ENCODE assay signal across 8 cellular contexts in the genomic region with DNA sequence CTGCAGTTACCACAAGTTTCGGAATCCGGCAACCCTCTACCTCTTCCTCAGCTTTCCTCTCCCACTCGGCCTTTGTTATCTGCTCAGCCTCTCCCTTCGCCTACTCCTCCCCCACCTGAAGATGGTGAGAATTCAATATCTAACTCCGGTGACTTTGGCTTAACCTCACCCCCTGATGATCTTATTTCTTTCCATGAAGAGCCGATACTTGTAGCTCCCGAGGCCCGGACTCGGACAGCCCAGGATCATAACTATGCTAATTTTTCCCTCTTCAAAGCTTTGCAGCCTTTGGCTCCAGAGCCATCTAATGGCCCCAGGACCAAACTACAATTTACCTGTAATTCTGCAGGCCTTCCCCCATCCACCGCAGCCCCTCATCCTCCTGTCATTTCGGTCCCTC. TPM values are rescaled to one million over a fixed set of nuclear protein-coding genes. Genes with fewer than 3 reads are reported as not detected.
DNase-seq lines count a peak whose midpoint lies in the region; ATAC-seq and TF ChIP-seq lines count a peak whose summit lies in the region.

No MANE protein-coding gene starts in this region.

- H3K4me3 Mint-ChIP-seq in GM23338, result peak overlapping the region; percentile 68
- no peak overlapping the region for H3K4me3 Mint-ChIP-seq in effector memory CD8-positive, alpha-beta T cell

- no peaks in the 10 kb centered on the region for H3K79me2 ChIP-seq in GM23338 (replicated peaks; ENCODE audit: insufficient read depth)

- H3K4me1 Mint-ChIP-seq in GM23338, result peaks cover 23% of the 10 kb centered on the region
- H3K4me1 Mint-ChIP-seq in effector memory CD8-positive, alpha-beta T cell (ENCODE audit: low read depth in 2 of 2), result no peaks in the 10 kb centered on the region

- CTCF ChIA-PET in RWPE1 (lab: Yijun Ruan, JAX), result interaction anchor here (0.6 to 1.8 kb wide), 4 partner anchors 14 to 40 kb away, joined by 3 to 9 read pairs (median 3); no protein-coding TSS in a partner anchor

- H3K36me3 ChIP-seq in GM23338 (ENCODE audit: insufficient read depth), result no peaks in the 10 kb centered on the region; the same call in 1 of the 2 replicates

- H3K9me3 Mint-ChIP-seq in GM23338, result peaks cover 12% of the 10 kb centered on the region
- peaks cover 1% of the 10 kb centered on the region in 2 donors for H3K9me3 Mint-ChIP-seq in effector memory CD8-positive, alpha-beta T cell

- peaks cover under 1% of the 10 kb centered on the region; the same call in 1 of the 2 replicates for H3K4me1 ChIP-seq in GM23338 (ENCODE audit: insufficient read depth)

- H3K4me3 ChIP-seq in GM23338, result peak overlapping the region; percentile 49

- no peaks in the 10 kb centered on the region for H3K9me2 ChIP-seq in GM23338 (ENCODE audit: insufficient read depth)

- peaks cover 2% of the 10 kb centered on the region; the same call in 1 of the 3 replicates for H3K36me3 Mint-ChIP-seq in GM23338 (ENCODE audit: low read depth)
- no peaks in the 10 kb centered on the region for H3K36me3 Mint-ChIP-seq in effector memory CD8-positive, alpha-beta T cell (ENCODE audit: insufficient read depth)

- ATAC-seq in GM23338 (peak; percentile 92), Right ventricle myocardium superior (ENCODE audit: poor library complexity) (peak; percentile 97), HG03280 (IDR thresholded peaks at IDR 0.05; ENCODE audit: unreplicated experiment) (no peak), GM18868 (IDR thresholded peaks at IDR 0.05; ENCODE audit: unreplicated experiment) (no peak), GM21825 (IDR thresholded peaks at IDR 0.05; ENCODE audit: unreplicated experiment) (no peak)
- ATAC-seq in effector memory CD8-positive, alpha-beta T cell (replicated peaks), result no peak

- H3K27ac ChIP-seq in GM23338 (ENCODE audit: low read depth), result no peak overlapping the region
- no peak overlapping the region for H3K27ac ChIP-seq in RWPE1

- POLR2A ChIA-PET in RWPE1 (lab: Yijun Ruan, JAX; ENCODE audit: low non-redundant PET), result no interaction called here

- peaks cover 20% of the 10 kb centered on the region for H3K27me3 ChIP-seq in GM23338 (ENCODE audit: insufficient read depth)

- intact Hi-C loops in Right ventricle myocardium superior (cut with DNase I), result loop anchor here (5.0 to 10.0 kb wide), 2 partner anchors 129 to 216 kb away; no protein-coding TSS in a partner anchor

- no peaks in the 10 kb centered on the region for H3F3A ChIP-seq in GM23338 (replicated peaks; ENCODE audit: low read depth)

- no peaks in the 10 kb centered on the region for H4K20me1 ChIP-seq in GM23338 (replicated peaks; ENCODE audit: insufficient read depth)

- TF ChIP-seq CTCF in GM23338 (conservative IDR thresholded peaks at IDR 0.05; ENCODE audit: low read depth in 2 of 2) (peak; percentile 59 to 79), RWPE1 (conservative IDR thresholded peaks at IDR 0.05; ENCODE audit: low read depth) (peak; percentile 54)

- H3K27ac Mint-ChIP-seq in GM23338, result no peak overlapping the region
- no peak overlapping the region for H3K27ac Mint-ChIP-seq in effector memory CD8-positive, alpha-beta T cell

- H3K27me3 Mint-ChIP-seq in GM23338 (ENCODE audit: insufficient read depth, low read depth, poor library complexity), result peaks cover 14% of the 10 kb centered on the region
- peaks cover 52 to 56% of the 10 kb centered on the region in 2 donors for H3K27me3 Mint-ChIP-seq in effector memory CD8-positive, alpha-beta T cell

- H3K4me2 ChIP-seq in GM23338, result peak overlapping the region; percentile 72

- H2AFZ ChIP-seq in GM23338, result peak overlapping the region; percentile 56; the same call in 1 of the 2 replicates

- peak; percentile 64 for DNase-seq in GM23338 (ENCODE audit: low spot score)
- no peak for DNase-seq in RWPE1 (ENCODE audit: low spot score)
- no peak for DNase-seq in Right ventricle myocardium superior
- peak; percentile 33 for DNase-seq in renal cortical epithelial cell (ENCODE audit: low read depth)
- DNase-seq in effector memory CD8-positive, alpha-beta T cell, result no peak

TF ChIP-seq in GM23338, 12 proteins besides CTCF, POLR2A, EP300 and RAD21:
- TF ChIP-seq, protein P1, sequence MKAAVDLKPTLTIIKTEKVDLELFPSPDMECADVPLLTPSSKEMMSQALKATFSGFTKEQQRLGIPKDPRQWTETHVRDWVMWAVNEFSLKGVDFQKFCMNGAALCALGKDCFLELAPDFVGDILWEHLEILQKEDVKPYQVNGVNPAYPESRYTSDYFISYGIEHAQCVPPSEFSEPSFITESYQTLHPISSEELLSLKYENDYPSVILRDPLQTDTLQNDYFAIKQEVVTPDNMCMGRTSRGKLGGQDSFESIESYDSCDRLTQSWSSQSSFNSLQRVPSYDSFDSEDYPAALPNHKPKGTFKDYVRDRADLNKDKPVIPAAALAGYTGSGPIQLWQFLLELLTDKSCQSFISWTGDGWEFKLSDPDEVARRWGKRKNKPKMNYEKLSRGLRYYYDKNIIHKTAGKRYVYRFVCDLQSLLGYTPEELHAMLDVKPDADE (IDR thresholded peaks at IDR 0.05), result no peak
- no peak for TF ChIP-seq JUNB (IDR thresholded peaks at IDR 0.05; ENCODE audit: unreplicated experiment)

RNA-seq across cellular contexts. Expression of a gene that starts 32.0 kb away (rescaled TPM):
- total RNA-seq in GM23338 (2014; rRNA removed; shearing (Covaris generic)), result 4.6 and 8.3 TPM in 2 replicates
- 19.1 and 19.5 TPM in 2 replicates for polyA plus RNA-seq in GM23338 (2016; fragmentation: Nextera tagmentation; extraction: Ambion mirVana)
- total RNA-seq in Right ventricle myocardium superior (106 TPM), renal cortical epithelial cell (27.0 and 48.1 TPM in 2 replicates)

Comparison
In these comparisons a context has a peak if more than half of its experiments do, and no peak if none do; other contexts are left out.
1. ATAC-seq: peak in GM23338 (single experiment) and Right ventricle myocardium superior (single experiment); none in HG03280 (single experiment), effector memory CD8-positive, alpha-beta T cell (single experiment), GM18868 (single experiment) and GM21825 (single experiment).
2. DNase-seq: peak in GM23338 (single experiment) and renal cortical epithelial cell (single experiment); none in RWPE1 (single experiment), Right ventricle myocardium superior (single experiment) and effector memory CD8-positive, alpha-beta T cell (0 of 3).